ENCODE assay signal across 3 cellular contexts in the genomic region with DNA sequence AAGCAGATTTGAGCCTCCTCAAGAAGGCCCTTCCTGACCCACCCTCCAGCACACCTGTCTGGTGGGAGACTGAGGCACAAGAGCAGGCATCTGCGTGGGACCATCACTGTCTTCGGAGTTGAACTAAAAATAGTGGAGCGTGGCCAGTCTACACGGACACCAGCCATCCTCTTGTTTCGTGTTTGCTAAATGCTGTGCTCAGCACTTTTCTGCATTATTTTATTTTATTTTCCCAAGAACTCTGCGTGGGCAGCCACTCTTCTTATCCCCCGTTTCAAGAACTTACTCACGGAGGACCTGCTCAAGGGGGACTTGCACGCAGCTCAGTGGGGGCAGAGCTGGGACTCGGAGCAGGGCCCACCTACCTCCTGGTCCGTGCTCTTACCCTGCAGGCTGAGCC.
A peak's percentile ranks its signal among the peaks of the same experiment; 100 is the strongest.
TF ChIP-seq lines count a peak whose summit lies in the region.

No MANE protein-coding gene starts in this region.

TF ChIP-seq in A549, 52 proteins besides CTCF, POLR2A, EP300 and RAD21 (continued from another document):
- TF ChIP-seq MYC (IDR thresholded peaks at IDR 0.05; ENCODE audit: borderline replicate concordance, low read length) (no peak), MAFK (IDR thresholded peaks at IDR 0.05; ENCODE audit: partially characterized antibody) (peak; percentile 99), USF2 (IDR thresholded peaks at IDR 0.05) (no peak), PBX3 (IDR thresholded peaks at IDR 0.05) (no peak)

TF ChIP-seq in GM23338, 12 proteins besides CTCF, POLR2A, EP300 and RAD21 (continues in another document):
- TF ChIP-seq, protein P1, sequence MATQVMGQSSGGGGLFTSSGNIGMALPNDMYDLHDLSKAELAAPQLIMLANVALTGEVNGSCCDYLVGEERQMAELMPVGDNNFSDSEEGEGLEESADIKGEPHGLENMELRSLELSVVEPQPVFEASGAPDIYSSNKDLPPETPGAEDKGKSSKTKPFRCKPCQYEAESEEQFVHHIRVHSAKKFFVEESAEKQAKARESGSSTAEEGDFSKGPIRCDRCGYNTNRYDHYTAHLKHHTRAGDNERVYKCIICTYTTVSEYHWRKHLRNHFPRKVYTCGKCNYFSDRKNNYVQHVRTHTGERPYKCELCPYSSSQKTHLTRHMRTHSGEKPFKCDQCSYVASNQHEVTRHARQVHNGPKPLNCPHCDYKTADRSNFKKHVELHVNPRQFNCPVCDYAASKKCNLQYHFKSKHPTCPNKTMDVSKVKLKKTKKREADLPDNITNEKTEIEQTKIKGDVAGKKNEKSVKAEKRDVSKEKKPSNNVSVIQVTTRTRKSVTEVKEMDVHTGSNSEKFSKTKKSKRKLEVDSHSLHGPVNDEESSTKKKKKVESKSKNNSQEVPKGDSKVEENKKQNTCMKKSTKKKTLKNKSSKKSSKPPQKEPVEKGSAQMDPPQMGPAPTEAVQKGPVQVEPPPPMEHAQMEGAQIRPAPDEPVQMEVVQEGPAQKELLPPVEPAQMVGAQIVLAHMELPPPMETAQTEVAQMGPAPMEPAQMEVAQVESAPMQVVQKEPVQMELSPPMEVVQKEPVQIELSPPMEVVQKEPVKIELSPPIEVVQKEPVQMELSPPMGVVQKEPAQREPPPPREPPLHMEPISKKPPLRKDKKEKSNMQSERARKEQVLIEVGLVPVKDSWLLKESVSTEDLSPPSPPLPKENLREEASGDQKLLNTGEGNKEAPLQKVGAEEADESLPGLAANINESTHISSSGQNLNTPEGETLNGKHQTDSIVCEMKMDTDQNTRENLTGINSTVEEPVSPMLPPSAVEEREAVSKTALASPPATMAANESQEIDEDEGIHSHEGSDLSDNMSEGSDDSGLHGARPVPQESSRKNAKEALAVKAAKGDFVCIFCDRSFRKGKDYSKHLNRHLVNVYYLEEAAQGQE (IDR thresholded peaks at IDR 0.05; ENCODE audit: unreplicated experiment): no peak
- TF ChIP-seq, protein P2, sequence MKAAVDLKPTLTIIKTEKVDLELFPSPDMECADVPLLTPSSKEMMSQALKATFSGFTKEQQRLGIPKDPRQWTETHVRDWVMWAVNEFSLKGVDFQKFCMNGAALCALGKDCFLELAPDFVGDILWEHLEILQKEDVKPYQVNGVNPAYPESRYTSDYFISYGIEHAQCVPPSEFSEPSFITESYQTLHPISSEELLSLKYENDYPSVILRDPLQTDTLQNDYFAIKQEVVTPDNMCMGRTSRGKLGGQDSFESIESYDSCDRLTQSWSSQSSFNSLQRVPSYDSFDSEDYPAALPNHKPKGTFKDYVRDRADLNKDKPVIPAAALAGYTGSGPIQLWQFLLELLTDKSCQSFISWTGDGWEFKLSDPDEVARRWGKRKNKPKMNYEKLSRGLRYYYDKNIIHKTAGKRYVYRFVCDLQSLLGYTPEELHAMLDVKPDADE (IDR thresholded peaks at IDR 0.05): no peak
- TF ChIP-seq STAT1 (IDR thresholded peaks at IDR 0.05; ENCODE audit: unreplicated experiment): no peak
- no peak for TF ChIP-seq EZH2phosphoT487 (IDR thresholded peaks at IDR 0.05; ENCODE audit: unreplicated experiment)
- TF ChIP-seq ZNF331 (CRISPR knock-in tag; IDR thresholded peaks at IDR 0.05; ENCODE audit: low read depth): no peak
- TF ChIP-seq ZNF114 (CRISPR knock-in tag; IDR thresholded peaks at IDR 0.05): no peak
- no peak for TF ChIP-seq NANOG (IDR thresholded peaks at IDR 0.05; ENCODE audit: borderline replicate concordance)
- no peak for TF ChIP-seq CREB1 (CRISPR knock-in tag; IDR thresholded peaks at IDR 0.05; ENCODE audit: low read depth)

TF ChIP-seq in K562, 482 proteins besides CTCF, POLR2A, EP300 and RAD21 (continued from another document and continues in another):
- TF ChIP-seq, protein P3, sequence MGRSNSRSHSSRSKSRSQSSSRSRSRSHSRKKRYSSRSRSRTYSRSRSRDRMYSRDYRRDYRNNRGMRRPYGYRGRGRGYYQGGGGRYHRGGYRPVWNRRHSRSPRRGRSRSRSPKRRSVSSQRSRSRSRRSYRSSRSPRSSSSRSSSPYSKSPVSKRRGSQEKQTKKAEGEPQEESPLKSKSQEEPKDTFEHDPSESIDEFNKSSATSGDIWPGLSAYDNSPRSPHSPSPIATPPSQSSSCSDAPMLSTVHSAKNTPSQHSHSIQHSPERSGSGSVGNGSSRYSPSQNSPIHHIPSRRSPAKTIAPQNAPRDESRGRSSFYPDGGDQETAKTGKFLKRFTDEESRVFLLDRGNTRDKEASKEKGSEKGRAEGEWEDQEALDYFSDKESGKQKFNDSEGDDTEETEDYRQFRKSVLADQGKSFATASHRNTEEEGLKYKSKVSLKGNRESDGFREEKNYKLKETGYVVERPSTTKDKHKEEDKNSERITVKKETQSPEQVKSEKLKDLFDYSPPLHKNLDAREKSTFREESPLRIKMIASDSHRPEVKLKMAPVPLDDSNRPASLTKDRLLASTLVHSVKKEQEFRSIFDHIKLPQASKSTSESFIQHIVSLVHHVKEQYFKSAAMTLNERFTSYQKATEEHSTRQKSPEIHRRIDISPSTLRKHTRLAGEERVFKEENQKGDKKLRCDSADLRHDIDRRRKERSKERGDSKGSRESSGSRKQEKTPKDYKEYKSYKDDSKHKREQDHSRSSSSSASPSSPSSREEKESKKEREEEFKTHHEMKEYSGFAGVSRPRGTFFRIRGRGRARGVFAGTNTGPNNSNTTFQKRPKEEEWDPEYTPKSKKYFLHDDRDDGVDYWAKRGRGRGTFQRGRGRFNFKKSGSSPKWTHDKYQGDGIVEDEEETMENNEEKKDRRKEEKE (IDR thresholded peaks at IDR 0.05; ENCODE audit: borderline replicate concordance in 1 of 2, control insufficient read depth in 1 of 2, low read depth in 2 of 2, low read length in 1 of 2): no peak
- TF ChIP-seq, protein P2 (conservative IDR thresholded peaks at IDR 0.05; ENCODE audit: control insufficient read depth, low read depth, low read length): no peak
- TF ChIP-seq EZH2 (IDR thresholded peaks at IDR 0.05; ENCODE audit: borderline replicate concordance, low read depth, low read length) (no peak), XRCC3 (IDR thresholded peaks at IDR 0.05) (no peak), CBFA2T2 (conservative IDR thresholded peaks at IDR 0.05) (no peak), SIX5 (IDR thresholded peaks at IDR 0.05; ENCODE audit: borderline replicate concordance in 1 of 2, insufficient read depth in 1 of 2, low read depth in 1 of 2, low read length in 2 of 2) (no peak), TAL1 (IDR thresholded peaks at IDR 0.05) (no peak), MAFF (IDR thresholded peaks at IDR 0.05; ENCODE audit: low read length) (peak; percentile 90), ZNF77 (CRISPR knock-in tag; IDR thresholded peaks at IDR 0.05) (no peak), MTA3 (IDR thresholded peaks at IDR 0.05; ENCODE audit: borderline replicate concordance) (no peak), MAFK (IDR thresholded peaks at IDR 0.05; ENCODE audit: low read length) (peak; percentile 94), ZNF586 (CRISPR knock-in tag; conservative IDR thresholded peaks at IDR 0.05) (no peak), ZNF316 (IDR thresholded peaks at IDR 0.05) (peak; percentile 96), ELF2 (CRISPR knock-in tag; IDR thresholded peaks at IDR 0.05) (no peak), SRSF7 (optimal IDR thresholded peaks at IDR 0.05; ENCODE audit: low read depth, low read length) (no peak), MAFG (tag; conservative IDR thresholded peaks at IDR 0.05) (peak; percentile 84), DIDO1 (tag; IDR thresholded peaks at IDR 0.05; ENCODE audit: low read depth) (no peak), ZNF668 (CRISPR knock-in tag; IDR thresholded peaks at IDR 0.05) (no peak), AFF1 (IDR thresholded peaks at IDR 0.05; ENCODE audit: low read depth in 1 of 2, partially characterized antibody in 2 of 2) (no peak), ZBTB33 (CRISPR knock-in tag; IDR thresholded peaks at IDR 0.05) (no peak)
- TF ChIP-seq, protein P4, sequence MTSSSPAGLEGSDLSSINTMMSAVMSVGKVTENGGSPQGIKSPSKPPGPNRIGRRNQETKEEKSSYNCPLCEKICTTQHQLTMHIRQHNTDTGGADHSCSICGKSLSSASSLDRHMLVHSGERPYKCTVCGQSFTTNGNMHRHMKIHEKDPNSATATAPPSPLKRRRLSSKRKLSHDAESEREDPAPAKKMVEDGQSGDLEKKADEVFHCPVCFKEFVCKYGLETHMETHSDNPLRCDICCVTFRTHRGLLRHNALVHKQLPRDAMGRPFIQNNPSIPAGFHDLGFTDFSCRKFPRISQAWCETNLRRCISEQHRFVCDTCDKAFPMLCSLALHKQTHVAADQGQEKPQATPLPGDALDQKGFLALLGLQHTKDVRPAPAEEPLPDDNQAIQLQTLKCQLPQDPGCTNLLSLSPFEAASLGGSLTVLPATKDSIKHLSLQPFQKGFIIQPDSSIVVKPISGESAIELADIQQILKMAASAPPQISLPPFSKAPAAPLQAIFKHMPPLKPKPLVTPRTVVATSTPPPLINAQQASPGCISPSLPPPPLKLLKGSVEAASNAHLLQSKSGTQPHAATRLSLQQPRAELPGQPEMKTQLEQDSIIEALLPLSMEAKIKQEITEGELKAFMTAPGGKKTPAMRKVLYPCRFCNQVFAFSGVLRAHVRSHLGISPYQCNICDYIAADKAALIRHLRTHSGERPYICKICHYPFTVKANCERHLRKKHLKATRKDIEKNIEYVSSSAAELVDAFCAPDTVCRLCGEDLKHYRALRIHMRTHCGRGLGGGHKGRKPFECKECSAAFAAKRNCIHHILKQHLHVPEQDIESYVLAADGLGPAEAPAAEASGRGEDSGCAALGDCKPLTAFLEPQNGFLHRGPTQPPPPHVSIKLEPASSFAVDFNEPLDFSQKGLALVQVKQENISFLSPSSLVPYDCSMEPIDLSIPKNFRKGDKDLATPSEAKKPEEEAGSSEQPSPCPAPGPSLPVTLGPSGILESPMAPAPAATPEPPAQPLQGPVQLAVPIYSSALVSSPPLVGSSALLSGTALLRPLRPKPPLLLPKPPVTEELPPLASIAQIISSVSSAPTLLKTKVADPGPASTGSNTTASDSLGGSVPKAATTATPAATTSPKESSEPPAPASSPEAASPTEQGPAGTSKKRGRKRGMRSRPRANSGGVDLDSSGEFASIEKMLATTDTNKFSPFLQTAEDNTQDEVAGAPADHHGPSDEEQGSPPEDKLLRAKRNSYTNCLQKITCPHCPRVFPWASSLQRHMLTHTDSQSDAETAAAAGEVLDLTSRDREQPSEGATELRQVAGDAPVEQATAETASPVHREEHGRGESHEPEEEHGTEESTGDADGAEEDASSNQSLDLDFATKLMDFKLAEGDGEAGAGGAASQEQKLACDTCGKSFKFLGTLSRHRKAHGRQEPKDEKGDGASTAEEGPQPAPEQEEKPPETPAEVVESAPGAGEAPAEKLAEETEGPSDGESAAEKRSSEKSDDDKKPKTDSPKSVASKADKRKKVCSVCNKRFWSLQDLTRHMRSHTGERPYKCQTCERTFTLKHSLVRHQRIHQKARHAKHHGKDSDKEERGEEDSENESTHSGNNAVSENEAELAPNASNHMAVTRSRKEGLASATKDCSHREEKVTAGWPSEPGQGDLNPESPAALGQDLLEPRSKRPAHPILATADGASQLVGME (CRISPR knock-in tag; IDR thresholded peaks at IDR 0.05): no peak
